11 cellular contexts compared by ENCODE assay signal in genomic region chr11:2303627-2304155, GRCh38. TPM values are rescaled to one million over a fixed set of nuclear protein-coding genes. Genes with fewer than 3 reads are reported as not detected.
DNase-seq lines count a peak whose midpoint lies in the region; ATAC-seq and TF ChIP-seq lines count a peak whose summit lies in the region.
"Had no signal": no experiment of that assay in that cellular context is flagged by ENCODE, and none has a peak within 500 bp of the region (broad histone marks: within the 10 kb centered on the region; RNA-seq: fewer than 3 reads in every experiment).

No MANE protein-coding gene starts in this region.

- CTCF ChIA-PET in activated naive CD4-positive, alpha-beta T cell treated with anti-CD3 and anti-CD28 coated beads, Interleukin-2, amount 10 ng/mL, durations not matched to agents 7 days and 5 days (lab: Charles Lee): interaction anchor here (1.1 to 7.0 kb wide), 9 partner anchors 9 to 228 kb away, joined by 3 to 279 read pairs (median 7); partner anchors contain the start of gene TSSC4

- H3K27me3 Mint-ChIP-seq in activated naive CD4-positive, alpha-beta T cell treated with anti-CD3 and anti-CD28 coated beads, Interleukin-2, amount 10 ng/mL, durations not matched to agents 7 days and 5 days: no peaks in the 10 kb centered on the region
- no peaks in the 10 kb centered on the region for H3K27me3 Mint-ChIP-seq in dendritic cell treated with granulocyte-macrophage colony-stimulating factor and Interleukin-4, amounts not matched to agents 40 ng/mL and 50 ng/mL, for 4 days

- ATAC-seq in upper lobe of right lung (no peak), GM19395 (IDR thresholded peaks at IDR 0.05; ENCODE audit: unreplicated experiment) (no peak), GM19455 (IDR thresholded peaks at IDR 0.05; ENCODE audit: unreplicated experiment) (no peak)

- no peaks in the 10 kb centered on the region for H3K9me3 Mint-ChIP-seq in activated naive CD4-positive, alpha-beta T cell treated with anti-CD3 and anti-CD28 coated beads, Interleukin-2, amount 10 ng/mL, durations not matched to agents 7 days and 5 days
- H3K9me3 Mint-ChIP-seq in dendritic cell treated with granulocyte-macrophage colony-stimulating factor and Interleukin-4, amounts not matched to agents 40 ng/mL and 50 ng/mL, for 4 days: no peaks in the 10 kb centered on the region

- peak; percentile 19 for DNase-seq in activated naive CD4-positive, alpha-beta T cell treated with anti-CD3 and anti-CD28 coated beads, Interleukin-2, amount 10 ng/mL, durations not matched to agents 7 days and 5 days
- no peak for DNase-seq in activated naive CD4-positive, alpha-beta T cell treated with anti-CD3 and anti-CD28 coated beads, Interleukin-2, amount 50 U/mL, for 16 hours
- DNase-seq in upper lobe of right lung (peak; percentile 63), GDM1 (lab: John Stamatoyannopoulos, UW) (no peak)
- DNase-seq: dermis blood vessel endothelial cell, occipital lobe, SIG-M5 had no signal

- peaks cover 21% of the 10 kb centered on the region for H3K36me3 Mint-ChIP-seq in activated naive CD4-positive, alpha-beta T cell treated with anti-CD3 and anti-CD28 coated beads, Interleukin-2, amount 10 ng/mL, durations not matched to agents 7 days and 5 days
- peaks cover 97% of the 10 kb centered on the region for H3K36me3 Mint-ChIP-seq in dendritic cell treated with granulocyte-macrophage colony-stimulating factor and Interleukin-4, amounts not matched to agents 40 ng/mL and 50 ng/mL, for 4 days (ENCODE audit: low read depth)

- no peaks in the 10 kb centered on the region for H3K36me3 ChIP-seq in upper lobe of right lung

- H3K27me3 ChIP-seq in mononuclear cell (ENCODE audit: insufficient read depth, low read length): no peaks in the 10 kb centered on the region
- H3K27me3 ChIP-seq in upper lobe of right lung: no peaks in the 10 kb centered on the region

- H3K4me3 Mint-ChIP-seq in activated naive CD4-positive, alpha-beta T cell treated with anti-CD3 and anti-CD28 coated beads, Interleukin-2, amount 10 ng/mL, durations not matched to agents 7 days and 5 days: peak overlapping the region; percentile 100
- peak overlapping the region; percentile 97 for H3K4me3 Mint-ChIP-seq in dendritic cell treated with granulocyte-macrophage colony-stimulating factor and Interleukin-4, amounts not matched to agents 40 ng/mL and 50 ng/mL, for 4 days

- peaks cover 58% of the 10 kb centered on the region for H3K4me1 Mint-ChIP-seq in activated naive CD4-positive, alpha-beta T cell treated with anti-CD3 and anti-CD28 coated beads, Interleukin-2, amount 10 ng/mL, durations not matched to agents 7 days and 5 days
- peaks cover 67% of the 10 kb centered on the region for H3K4me1 Mint-ChIP-seq in dendritic cell treated with granulocyte-macrophage colony-stimulating factor and Interleukin-4, amounts not matched to agents 40 ng/mL and 50 ng/mL, for 4 days (ENCODE audit: low read depth)

- H3K27ac ChIP-seq in upper lobe of right lung: peak overlapping the region; percentile 66

- peak overlapping the region; percentile 96 for H3K27ac Mint-ChIP-seq in activated naive CD4-positive, alpha-beta T cell treated with anti-CD3 and anti-CD28 coated beads, Interleukin-2, amount 10 ng/mL, durations not matched to agents 7 days and 5 days
- peak overlapping the region; percentile 87 for H3K27ac Mint-ChIP-seq in dendritic cell treated with granulocyte-macrophage colony-stimulating factor and Interleukin-4, amounts not matched to agents 40 ng/mL and 50 ng/mL, for 4 days

- no peaks in the 10 kb centered on the region for H3K9me3 ChIP-seq in mononuclear cell (ENCODE audit: low read depth, low read length)
- H3K9me3 ChIP-seq in upper lobe of right lung: no peaks in the 10 kb centered on the region

- peaks cover 70% of the 10 kb centered on the region for H3K4me1 ChIP-seq in mononuclear cell (ENCODE audit: insufficient read depth, low read length)
- peaks cover 38% of the 10 kb centered on the region for H3K4me1 ChIP-seq in upper lobe of right lung

- TF ChIP-seq CTCF in upper lobe of right lung (IDR thresholded peaks at IDR 0.05): no peak

- intact Hi-C loops in dendritic cell treated with granulocyte-macrophage colony-stimulating factor and Interleukin-4, amounts not matched to agents 40 ng/mL and 50 ng/mL, for 4 days (cut with micrococcal nuclease): loop anchor here (2.0 to 10.0 kb wide), 2 partner anchors 33 to 581 kb away; partner anchors contain the start of genes ASCL2 and CDKN1C
- intact Hi-C loops in upper lobe of right lung (cut with DNase I): loop anchor here (5.0 kb wide), 2 partner anchors 106 to 119 kb away; no protein-coding TSS in a partner anchor

- H3K4me3 ChIP-seq in mononuclear cell (ENCODE audit: low read length): peak overlapping the region; percentile 62
- peak overlapping the region; percentile 31 for H3K4me3 ChIP-seq in upper lobe of right lung

RNA-seq across cellular contexts. Expression of gene TSPAN32, which starts 1.9 kb away (rescaled TPM):
- total RNA-seq in mononuclear cell: 21.6 TPM
- total RNA-seq in upper lobe of right lung: 12.2 TPM
- total RNA-seq: dermis blood vessel endothelial cell, occipital lobe had no signal

RNA-seq across cellular contexts. Expression of gene C11orf21, which starts 2.0 kb away (rescaled TPM):
- 17.3 TPM for total RNA-seq in mononuclear cell
- total RNA-seq in upper lobe of right lung: 6.5 TPM
- total RNA-seq: dermis blood vessel endothelial cell had no signal

RNA-seq across cellular contexts. Expression of gene ASCL2, which starts 33.3 kb away (rescaled TPM):
- total RNA-seq in mononuclear cell (2.3 TPM), upper lobe of right lung (2.2 TPM)
- total RNA-seq: dermis blood vessel endothelial cell had no signal

Comparison
In these comparisons a context has a peak if more than half of its experiments do, and no peak if none do; other contexts are left out.
1. DNase-seq: peak in activated naive CD4-positive, alpha-beta T cell treated with anti-CD3 and anti-CD28 coated beads, Interleukin-2, amount 10 ng/mL, durations not matched to agents 7 days and 5 days (single experiment) and upper lobe of right lung (single experiment); none in activated naive CD4-positive, alpha-beta T cell treated with anti-CD3 and anti-CD28 coated beads, Interleukin-2, amount 50 U/mL, for 16 hours (single experiment) and GDM1 (single experiment).